Comparison of ENCODE assay signal across 8 cellular contexts in the genomic region with DNA sequence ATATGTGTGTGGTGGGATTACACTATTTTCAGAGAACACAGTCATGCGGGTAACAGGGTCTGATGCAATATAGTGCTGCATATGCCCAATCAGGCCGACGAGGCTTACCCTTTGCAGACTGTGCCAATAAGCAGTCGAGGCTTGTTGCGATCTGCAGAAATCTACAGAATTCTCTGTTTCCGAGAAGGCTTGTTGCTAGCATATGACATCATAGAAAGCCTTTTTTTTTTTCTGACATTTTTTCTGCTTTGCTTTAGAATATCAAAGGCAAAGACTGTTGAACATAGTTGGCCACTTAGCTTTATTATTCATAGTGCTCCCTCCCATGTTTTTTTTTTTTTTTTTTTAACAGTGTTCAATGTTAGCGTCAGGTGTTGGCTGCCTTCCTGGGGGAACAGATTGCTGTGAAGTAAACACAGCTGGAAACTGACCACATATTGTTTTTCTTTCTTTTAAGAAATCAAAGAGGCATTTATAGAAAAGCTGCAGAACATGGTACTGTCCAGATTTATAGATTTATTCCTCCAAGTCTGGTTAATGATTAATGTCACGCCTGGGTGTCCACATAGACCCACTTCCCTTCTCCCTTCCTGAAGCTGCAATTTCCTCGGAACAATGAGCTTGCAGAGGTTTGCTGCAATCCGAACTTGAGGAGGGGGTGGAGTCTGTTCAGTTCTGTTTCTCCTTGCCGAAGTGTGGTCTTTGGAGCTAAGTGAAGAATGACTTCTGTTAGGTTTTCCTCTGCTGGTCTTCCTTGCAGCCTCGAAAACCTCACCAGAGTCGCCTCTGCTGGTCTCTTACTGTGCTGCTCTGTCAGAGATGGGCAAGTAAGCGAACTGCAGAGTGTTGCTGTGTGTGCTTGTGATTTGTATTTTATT.
DNase-seq lines count a peak whose midpoint lies in the region; ATAC-seq and TF ChIP-seq lines count a peak whose summit lies in the region.

No MANE protein-coding gene starts in this region.

- no peaks in the 10 kb centered on the region for H3K27me3 Mint-ChIP-seq in activated T-cell treated with anti-CD3 and anti-CD28 coated beads, Interleukin-2, amount 50 U/mL, for 24 hours

- H3K36me3 Mint-ChIP-seq in activated T-cell treated with anti-CD3 and anti-CD28 coated beads, Interleukin-2, amount 50 U/mL, for 24 hours (ENCODE audit: low read depth): peaks cover 11% of the 10 kb centered on the region

- no peaks in the 10 kb centered on the region for H3K9me3 ChIP-seq in AG04450 (ENCODE audit: control insufficient read depth, insufficient read depth, low read length)
- no peaks in the 10 kb centered on the region for H3K9me3 ChIP-seq in lower lobe of right lung
- H3K9me3 ChIP-seq in thymus (ENCODE audit: control insufficient read depth): no peaks in the 10 kb centered on the region

- ATAC-seq in GM21367 (IDR thresholded peaks at IDR 0.05; ENCODE audit: unreplicated experiment): peak; percentile 37
- peak; percentile 81 for ATAC-seq in lower lobe of right lung

- POLR2A ChIA-PET in AG04450 (lab: Yijun Ruan, JAX): interaction anchor here (0.5 to 0.8 kb wide), 4 partner anchors 21 to 636 kb away, joined by 3 to 7 read pairs (median 4); no protein-coding TSS in a partner anchor

- no peaks in the 10 kb centered on the region for H3K36me3 ChIP-seq in lower lobe of right lung
- H3K36me3 ChIP-seq in thymus (ENCODE audit: control insufficient read depth, insufficient read depth): peaks cover 6% of the 10 kb centered on the region

- peak overlapping the region; percentile 45 for H3K4me3 ChIP-seq in AG04450 (ENCODE audit: low read depth, low read length)
- H3K4me3 ChIP-seq in coronary artery: peak overlapping the region; percentile 43
- peak overlapping the region; percentile 6 for H3K4me3 ChIP-seq in lower lobe of right lung
- no peak overlapping the region for H3K4me3 ChIP-seq in thymus (ENCODE audit: low read length)

- H3K27ac ChIP-seq in AG04450 (ENCODE audit: low read depth, low read length) (peak overlapping the region; percentile 80), coronary artery (peak overlapping the region; percentile 16 to 28), lower lobe of right lung (peak overlapping the region; percentile 27), thymus (ENCODE audit: low read depth) (peak overlapping the region; percentile 31)

- peaks cover 20% of the 10 kb centered on the region for H3K4me1 ChIP-seq in lower lobe of right lung
- H3K4me1 ChIP-seq in thymus (ENCODE audit: control insufficient read depth, insufficient read depth, low read length): peaks cover 3% of the 10 kb centered on the region

- TF ChIP-seq CTCF in AG04450 (IDR thresholded peaks at IDR 0.05; ENCODE audit: low read depth, low read length) (no peak), coronary artery (IDR thresholded peaks at IDR 0.05) (no peak), lower lobe of right lung (IDR thresholded peaks at IDR 0.05) (no peak)

- DNase-seq in AG04450 (ENCODE audit: low read depth, low spot score) (peak; percentile 82), NCI-H2227 (lab: John Stamatoyannopoulos, UW; ENCODE audit: unreplicated experiment) (peak; percentile 62), coronary artery (ENCODE audit: low spot score) (no peak), lower lobe of right lung (no peak), SK-N-DZ (ENCODE audit: low spot score) (no peak)
- no peak for DNase-seq in activated T-cell treated with anti-CD3 and anti-CD28 coated beads, Interleukin-2, amount 50 U/mL, for 24 hours

- no peak overlapping the region for H3K27ac Mint-ChIP-seq in activated T-cell treated with anti-CD3 and anti-CD28 coated beads, Interleukin-2, amount 50 U/mL, for 24 hours

- 52% methylated on average over 14 of the region's 14 CpGs for WGBS in thymus

- CTCF ChIA-PET in AG04450 (lab: Charles Lee): interaction anchor here (0.6 to 14.0 kb wide), 8 partner anchors 22 to 1050 kb away, joined by 3 to 113 read pairs (median 4); no protein-coding TSS in a partner anchor

- peaks cover 32% of the 10 kb centered on the region for H3K4me1 Mint-ChIP-seq in activated T-cell treated with anti-CD3 and anti-CD28 coated beads, Interleukin-2, amount 50 U/mL, for 24 hours (ENCODE audit: low read depth)

- H3K27me3 ChIP-seq in AG04450 (ENCODE audit: control insufficient read depth, insufficient read depth, low read length): no peaks in the 10 kb centered on the region
- no peaks in the 10 kb centered on the region for H3K27me3 ChIP-seq in lower lobe of right lung (ENCODE audit: low read depth)
- no peaks in the 10 kb centered on the region for H3K27me3 ChIP-seq in thymus (ENCODE audit: control insufficient read depth, insufficient read depth)

- intact Hi-C loops in lower lobe of right lung (cut with DNase I): no loop called here

- H3K4me3 Mint-ChIP-seq in activated T-cell treated with anti-CD3 and anti-CD28 coated beads, Interleukin-2, amount 50 U/mL, for 24 hours: no peak overlapping the region

- no peaks in the 10 kb centered on the region for H3K9me3 Mint-ChIP-seq in activated T-cell treated with anti-CD3 and anti-CD28 coated beads, Interleukin-2, amount 50 U/mL, for 24 hours

Comparison
In these comparisons a context has a peak if more than half of its experiments do, and no peak if none do; other contexts are left out.
1. DNase-seq: peak in AG04450 (single experiment) and NCI-H2227 (single experiment); none in coronary artery (single experiment), lower lobe of right lung (single experiment), activated T-cell treated with anti-CD3 and anti-CD28 coated beads, Interleukin-2, amount 50 U/mL, for 24 hours (single experiment) and SK-N-DZ (single experiment).
2. H3K27ac ChIP-seq: peak in every context shown above with its lines; median percentile 80 in AG04450; 31 in thymus; 27 in lower lobe of right lung; 22 in coronary artery.